1 cellular context compared by ENCODE assay signal in genomic region chr1:203009185-203009584, GRCh38.
TF ChIP-seq lines count a peak whose summit lies in the region.

No MANE protein-coding gene starts in this region.

TF ChIP-seq in IMR-90, 13 proteins besides CTCF, POLR2A, EP300 and RAD21:
- TF ChIP-seq USF2 (IDR thresholded peaks at IDR 0.05; ENCODE audit: low read depth, low read length) (no peak), BHLHE40 (IDR thresholded peaks at IDR 0.05; ENCODE audit: low read depth, low read length) (0 out of 2 replicates have a peak, but pooled peaks have one; percentile 8)
